Comparison of ENCODE assay signal across 15 cellular contexts in genomic region chr17:29042026-29042678, GRCh38. TPM values are rescaled to one million over a fixed set of nuclear protein-coding genes. Genes with fewer than 3 reads are reported as not detected.
DNase-seq lines count a peak whose midpoint lies in the region; ATAC-seq and TF ChIP-seq lines count a peak whose summit lies in the region.
"Had no signal": no experiment of that assay in that cellular context is flagged by ENCODE, and none has a peak within 500 bp of the region (broad histone marks: within the 10 kb centered on the region; RNA-seq: fewer than 3 reads in every experiment).

No MANE protein-coding gene starts in this region.

- H3K79me2 ChIP-seq in PC-9 (ENCODE audit: low read depth), result no peaks in the 10 kb centered on the region
- H3K79me2 ChIP-seq in smooth muscle cell (ENCODE audit: low read depth), result no peaks in the 10 kb centered on the region
- H3K79me2 ChIP-seq in PC-3 (ENCODE audit: low read length), result no peaks in the 10 kb centered on the region

- POLR2A ChIA-PET in PC-9 (lab: Charles Lee; ENCODE audit: unreplicated experiment) (no interaction called here), PC-3 (lab: Charles Lee; ENCODE audit: unreplicated experiment) (no interaction called here)

- H3F3A ChIP-seq in PC-9 (ENCODE audit: insufficient read depth, low read depth) (no peaks in the 10 kb centered on the region), smooth muscle cell (ENCODE audit: low read depth) (peaks cover 7% of the 10 kb centered on the region), PC-3 (ENCODE audit: low read length, unreplicated experiment) (no peaks in the 10 kb centered on the region)

- H3K4me3 ChIP-seq in HUES48 (ENCODE audit: low read depth, low read length) (no peak overlapping the region), PC-9 (no peak overlapping the region), iPS-20b (ENCODE audit: low read length) (no peak overlapping the region; the same call in 1 of the 2 replicates), smooth muscle cell (no peak overlapping the region), PC-3 (ENCODE audit: low read length) (no peak overlapping the region)
- H3K4me3 ChIP-seq: vagina had no signal

- ATAC-seq in PC-3, result no peak
- no peak for ATAC-seq in HG03135 (IDR thresholded peaks at IDR 0.05; ENCODE audit: unreplicated experiment)
- ATAC-seq in activated naive CD4-positive, alpha-beta T cell treated with anti-CD3 and anti-CD28 coated beads, Interleukin-2, amount 50 U/mL, for 72 hours, result no peak
- ATAC-seq: activated CD8-positive, alpha-beta T cell treated with anti-CD3 and anti-CD28 coated beads, Interleukin-2, amount 10 ng/mL, durations not matched to agents 7 days and 5 days had no signal

- intact Hi-C loops in PC-9 (cut with micrococcal nuclease; ENCODE audit: unreplicated experiment) (no loop called here), PC-3 (cut with micrococcal nuclease) (no loop called here)

- H3K9me2 ChIP-seq in PC-9 (ENCODE audit: insufficient read depth), result no peaks in the 10 kb centered on the region
- no peaks in the 10 kb centered on the region for H3K9me2 ChIP-seq in PC-3 (replicated peaks; ENCODE audit: low read length)

- H3K9ac ChIP-seq in HUES48 (ENCODE audit: low read depth, low read length), result no peak overlapping the region; the same call in 1 of the 2 replicates
- H3K9ac ChIP-seq in iPS-20b (ENCODE audit: low read depth, low read length), result peak overlapping the region; percentile 49; the same call in 1 of the 2 replicates
- H3K9ac ChIP-seq in smooth muscle cell (ENCODE audit: low read depth), result no peak overlapping the region
- H3K9ac ChIP-seq in PC-3 (ENCODE audit: low read length), result no peak overlapping the region

- peaks cover 6% of the 10 kb centered on the region; the same call in 1 of the 2 replicates for H3K36me3 ChIP-seq in HUES48 (ENCODE audit: control insufficient read depth, insufficient read depth, low read length)
- no peaks in the 10 kb centered on the region for H3K36me3 ChIP-seq in PC-9 (ENCODE audit: low read depth)
- H3K36me3 ChIP-seq in iPS-20b (ENCODE audit: insufficient read depth, low read depth, low read length), result peaks cover 8% of the 10 kb centered on the region; the same call in 1 of the 2 replicates
- no peaks in the 10 kb centered on the region for H3K36me3 ChIP-seq in smooth muscle cell (ENCODE audit: low read depth)
- no peaks in the 10 kb centered on the region for H3K36me3 ChIP-seq in PC-3 (ENCODE audit: low read depth, low read length)
- H3K36me3 ChIP-seq: vagina had no signal

- peak overlapping the region; percentile 94 for H3K27ac ChIP-seq in HUES48 (ENCODE audit: low read depth, low read length)
- H3K27ac ChIP-seq in PC-9, result no peak overlapping the region
- peak overlapping the region; percentile 83 for H3K27ac ChIP-seq in iPS-20b (ENCODE audit: low read length)
- H3K27ac ChIP-seq in smooth muscle cell (ENCODE audit: low read depth), result no peak overlapping the region
- no peak overlapping the region for H3K27ac ChIP-seq in PC-3 (ENCODE audit: low read length)
- H3K27ac ChIP-seq: vagina had no signal

- no peak for TF ChIP-seq CTCF in PC-9 (conservative IDR thresholded peaks at IDR 0.05)
- no peak for TF ChIP-seq CTCF in smooth muscle cell (IDR thresholded peaks at IDR 0.05; ENCODE audit: borderline replicate concordance, insufficient read depth, poor library complexity, severe bottlenecking)
- no peak for TF ChIP-seq CTCF in PC-3 (conservative IDR thresholded peaks at IDR 0.05; ENCODE audit: low read depth, low read length)

- CTCF ChIA-PET in PC-9 (lab: Charles Lee), result no interaction called here
- CTCF ChIA-PET in PC-3 (lab: Charles Lee), result no interaction called here

- no peaks in the 10 kb centered on the region for H4K20me1 ChIP-seq in PC-9 (ENCODE audit: insufficient read depth)
- no peaks in the 10 kb centered on the region for H4K20me1 ChIP-seq in smooth muscle cell (ENCODE audit: low read depth)
- H4K20me1 ChIP-seq in PC-3 (ENCODE audit: low read length), result no peaks in the 10 kb centered on the region

- DNase-seq in PC-9, result no peak
- no peak for DNase-seq in smooth muscle cell (lab: John Stamatoyannopoulos, UW; ENCODE audit: unreplicated experiment)
- no peak for DNase-seq in PC-3
- no peak for DNase-seq in NCI-H82 (lab: John Stamatoyannopoulos, UW)
- DNase-seq in activated naive CD4-positive, alpha-beta T cell treated with anti-CD3 and anti-CD28 coated beads, Interleukin-2, amount 50 U/mL, for 72 hours (ENCODE audit: low spot score in 2 of 2), result no peak
- DNase-seq: activated CD8-positive, alpha-beta T cell treated with anti-CD3 and anti-CD28 coated beads, Interleukin-2, amount 10 ng/mL, durations not matched to agents 7 days and 5 days; CD4-positive, CD25-positive, alpha-beta regulatory T cell; GOT3; KG1; stimulated activated CD4-positive, alpha-beta T cell treated with anti-CD3 and anti-CD28 coated beads, Interleukin-4, amount 100 ng/mL, for 24 hours had no signal

- H3K4me2 ChIP-seq in PC-9 (peak overlapping the region; percentile 24; the same call in 1 of the 2 replicates), smooth muscle cell (peak overlapping the region; percentile 71), PC-3 (ENCODE audit: low read length) (no peak overlapping the region)

- H3K4me1 ChIP-seq in HUES48 (ENCODE audit: control insufficient read depth, insufficient read depth, low read length) (peaks cover 55% of the 10 kb centered on the region), PC-9 (replicated peaks; ENCODE audit: insufficient read depth) (no peaks in the 10 kb centered on the region), iPS-20b (ENCODE audit: insufficient read depth, low read length) (peaks cover 44% of the 10 kb centered on the region), smooth muscle cell (ENCODE audit: low read depth) (peaks cover 40% of the 10 kb centered on the region), PC-3 (ENCODE audit: insufficient read depth, low read length) (no peaks in the 10 kb centered on the region)
- H3K4me1 ChIP-seq: vagina had no signal

- H3K9me3 ChIP-seq in HUES48 (ENCODE audit: control insufficient read depth, insufficient read depth, low read length) (no peaks in the 10 kb centered on the region), PC-9 (ENCODE audit: insufficient read depth, low read depth) (no peaks in the 10 kb centered on the region), iPS-20b (ENCODE audit: insufficient read depth, low read depth, low read length) (no peaks in the 10 kb centered on the region), smooth muscle cell (replicated peaks; ENCODE audit: low read depth) (no peaks in the 10 kb centered on the region), PC-3 (ENCODE audit: low read length) (no peaks in the 10 kb centered on the region)
- H3K9me3 ChIP-seq: vagina had no signal

- H3K36me3 Mint-ChIP-seq in activated naive CD4-positive, alpha-beta T cell treated with anti-CD3 and anti-CD28 coated beads, Interleukin-2, amount 50 U/mL, for 72 hours, result no peaks in the 10 kb centered on the region

- 74% methylated on average over 11 of the region's 11 CpGs for WGBS in smooth muscle cell (ENCODE audit: low lambda C conversion rate)

- BruUV-seq in PC-9 (replicated peaks; lab: Mats Ljungman, UMichigan), result no TSS peak
- no TSS peak for BruUV-seq in PC-3 (replicated peaks; lab: Mats Ljungman, UMichigan)

- no peaks in the 10 kb centered on the region for H3K9me3 Mint-ChIP-seq in activated naive CD4-positive, alpha-beta T cell treated with anti-CD3 and anti-CD28 coated beads, Interleukin-2, amount 50 U/mL, for 72 hours
- H3K9me3 Mint-ChIP-seq: CD4-positive, CD25-positive, alpha-beta regulatory T cell had no signal

- H3K27ac Mint-ChIP-seq in activated naive CD4-positive, alpha-beta T cell treated with anti-CD3 and anti-CD28 coated beads, Interleukin-2, amount 50 U/mL, for 72 hours, result no peak overlapping the region
- H3K27ac Mint-ChIP-seq: activated CD8-positive, alpha-beta T cell treated with anti-CD3 and anti-CD28 coated beads, Interleukin-2, amount 10 ng/mL, durations not matched to agents 7 days and 5 days; CD4-positive, CD25-positive, alpha-beta regulatory T cell had no signal

- H3K27me3 ChIP-seq in HUES48 (ENCODE audit: control insufficient read depth, insufficient read depth, low read length) (no peaks in the 10 kb centered on the region), PC-9 (ENCODE audit: insufficient read depth, low read depth) (peaks cover 21% of the 10 kb centered on the region), iPS-20b (ENCODE audit: insufficient read depth, low read length) (no peaks in the 10 kb centered on the region), smooth muscle cell (ENCODE audit: low read depth) (no peaks in the 10 kb centered on the region), PC-3 (ENCODE audit: low read length) (peaks cover 34% of the 10 kb centered on the region)
- H3K27me3 ChIP-seq: vagina had no signal

- H2AFZ ChIP-seq in PC-9 (no peak overlapping the region), smooth muscle cell (ENCODE audit: low read depth) (no peak overlapping the region), PC-3 (ENCODE audit: low read length) (no peak overlapping the region)

RNA-seq across cellular contexts. Expression of gene PIPOX, which starts 0.8 kb away (rescaled TPM):
- total RNA-seq in PC-9 (2021) (2.8 TPM in 2 replicates), smooth muscle cell (0.63 and 0.94 TPM in 2 replicates), PC-3 (2014; rRNA removed) (0.87 and 1.5 TPM in 2 replicates)
- polyA plus RNA-seq in smooth muscle cell, result 1.3 and 1.9 TPM in 2 replicates
- 1 to 10 TPM; 3.0 to 8.8 TPM for total RNA-seq in activated naive CD4-positive, alpha-beta T cell treated with anti-CD3 and anti-CD28 coated beads, Interleukin-2, amount 50 U/mL, for 72 hours

RNA-seq across cellular contexts. Expression of gene SEZ6, which starts 36.3 kb away (rescaled TPM):
- total RNA-seq in PC-9 (2021) (not detected in 2 replicates), smooth muscle cell (not detected in 2 replicates), PC-3 (2014; rRNA removed) (not detected in 2 replicates)
- polyA plus RNA-seq in smooth muscle cell, result 0.64 TPM in 1 of 2 replicates, not detected in the other
- under 1 TPM in 1 of 2 donors, not detected in 1; 0.43 TPM for total RNA-seq in activated naive CD4-positive, alpha-beta T cell treated with anti-CD3 and anti-CD28 coated beads, Interleukin-2, amount 50 U/mL, for 72 hours
- total RNA-seq: activated CD8-positive, alpha-beta T cell treated with anti-CD3 and anti-CD28 coated beads, Interleukin-2, amount 10 ng/mL, durations not matched to agents 7 days and 5 days; SK-MEL-5; vagina had no signal

Comparison
In these comparisons a context has a peak if more than half of its experiments do, and no peak if none do; other contexts are left out.
1. H3K27ac ChIP-seq: peak in HUES48 (single experiment) and iPS-20b (single experiment); none in PC-9 (single experiment), smooth muscle cell (single experiment) and PC-3 (single experiment).